In genomic region chr6:35202066-35202546, GRCh38 we compare ENCODE assay signal across 18 cellular contexts. TPM values are rescaled to one million over a fixed set of nuclear protein-coding genes. Genes with fewer than 3 reads are reported as not detected.
DNase-seq lines count a peak whose midpoint lies in the region; ATAC-seq and TF ChIP-seq lines count a peak whose summit lies in the region.
"Had no signal": no experiment of that assay in that cellular context is flagged by ENCODE, and none has a peak within 500 bp of the region (broad histone marks: within the 10 kb centered on the region; RNA-seq: fewer than 3 reads in every experiment).

No MANE protein-coding gene starts in this region.

- peak; percentile 25 for DNase-seq in GDM1 (lab: John Stamatoyannopoulos, UW)
- DNase-seq in LNCaP clone FGC (ENCODE audit: low read depth), result peak; percentile 45
- peak; percentile 75 for DNase-seq in SK-MEL-5 (ENCODE audit: low read depth, low spot score)
- peak; percentile 56 for DNase-seq in left ventricle myocardium superior
- DNase-seq in NCI-H146 treated with DMSO at 0.1 percent for 48 hours (lab: John Stamatoyannopoulos, UW; ENCODE audit: unreplicated experiment), result no peak
- DNase-seq in breast epithelium (ENCODE audit: low spot score in 2 of 2), result no peak
- no peak for DNase-seq in NCI-H146 (lab: John Stamatoyannopoulos, UW)
- DNase-seq: activated CD4-positive, CD25-positive, alpha-beta regulatory T cell; activated naive CD8-positive, alpha-beta T cell treated with anti-CD3 and anti-CD28 coated beads for 36 hours; CD8-positive, alpha-beta memory T cell; mesendoderm; natural killer cell; NCI-H1436 treated with DMSO at 0.1 percent for 48 hours; SIG-M5; transverse colon had no signal

- no peak overlapping the region for H3K27ac ChIP-seq in breast epithelium
- H3K27ac ChIP-seq: parathyroid adenoma, transverse colon had no signal

- no peaks in the 10 kb centered on the region for H3K36me3 ChIP-seq in breast epithelium
- H3K36me3 ChIP-seq: transverse colon had no signal

- peaks cover 0 to 4% of the 10 kb centered on the region in 2 donors for H3K4me1 ChIP-seq in breast epithelium
- H3K4me1 ChIP-seq: parathyroid adenoma had no signal

- no peaks in the 10 kb centered on the region for H3K27me3 ChIP-seq in breast epithelium

- intact Hi-C loops in left ventricle myocardium superior (cut with micrococcal nuclease) (no loop called here), breast epithelium (cut with DNase I; ENCODE audit: low total_unique reads) (loop anchor here (10.0 kb wide), 1 partner anchor 57 kb away; the partner anchor contains the start of gene TCP11)

- TF ChIP-seq POLR2A in breast epithelium (IDR thresholded peaks at IDR 0.05), result no peak

- H3K4me3 ChIP-seq in LNCaP clone FGC (ENCODE audit: low read depth, low read length), result no peak overlapping the region
- H3K4me3 ChIP-seq in breast epithelium, result no peak overlapping the region
- H3K4me3 ChIP-seq: transverse colon had no signal

- ATAC-seq in left ventricle myocardium superior, result peak; percentile 80
- ATAC-seq in GM18870 (IDR thresholded peaks at IDR 0.05; ENCODE audit: unreplicated experiment), result no peak
- ATAC-seq: natural killer cell had no signal

- in situ Hi-C loops in SK-MEL-5 (cut with HindIII; ENCODE audit: low pct_unique_long_range_greater_than_20kb, low sequenced_read_pairs), result no loop called here

- TF ChIP-seq CTCF in LNCaP clone FGC (IDR thresholded peaks at IDR 0.05; ENCODE audit: control insufficient read depth, extremely low read depth, insufficient read depth) (peak; percentile 32; the same call in 1 of the 2 replicates), breast epithelium (IDR thresholded peaks at IDR 0.05) (no peak)

- H3K9me3 ChIP-seq in breast epithelium, result no peaks in the 10 kb centered on the region

RNA-seq across cellular contexts. Expression of gene SCUBE3, which starts 11.7 kb away (rescaled TPM):
- total RNA-seq in SK-MEL-5 (2014; rRNA removed; shearing (Covaris generic)), result 0.50 and 0.80 TPM in 2 replicates
- 0.69 and 1.1 TPM in 2 replicates for polyA plus RNA-seq in SK-MEL-5 (2015; cell fraction: cytosol; rRNA removed)
- 0.99 and 1.5 TPM in 2 replicates for polyA plus RNA-seq in SK-MEL-5 (2015; cell fraction: nucleus; rRNA removed)
- total RNA-seq in left ventricle myocardium superior (3.5 TPM), breast epithelium (under 1 TPM; under 0.01 to 0.33 (median under 0.01) TPM)
- total RNA-seq: activated naive CD8-positive, alpha-beta T cell treated with anti-CD3 and anti-CD28 coated beads for 36 hours; activated T-helper 1 cell treated with anti-CD3 and anti-CD28 coated beads, Interleukin-12 subunit alpha, Interleukin-12 subunit beta, Interleukin-2, Interleukin-4 antibody, amounts not matched to agents 30 ng/mL and 10 ng/mL and 1 ng/mL, durations not matched to agents 14 hours and 24 hours and 36 hours had no signal

RNA-seq across cellular contexts. Expression of gene ZNF76, which starts 57.4 kb away (rescaled TPM):
- total RNA-seq in SK-MEL-5 (2014; rRNA removed; shearing (Covaris generic)), result 10.0 and 12.9 TPM in 2 replicates
- 20.1 and 26.8 TPM in 2 replicates for polyA plus RNA-seq in SK-MEL-5 (2015; cell fraction: cytosol; rRNA removed)
- 101 and 154 TPM in 2 replicates for polyA plus RNA-seq in SK-MEL-5 (2015; cell fraction: nucleus; rRNA removed)
- 44.1 TPM for total RNA-seq in left ventricle myocardium superior
- total RNA-seq in breast epithelium, result 10 to 100 TPM; 32.3 to 53.0 (median 46.9) TPM

Comparison
In these comparisons a context has a peak if more than half of its experiments do, and no peak if none do; other contexts are left out.
1. DNase-seq: peak in GDM1 (single experiment), LNCaP clone FGC (single experiment), SK-MEL-5 (single experiment) and left ventricle myocardium superior (single experiment); none in NCI-H146 treated with DMSO at 0.1 percent for 48 hours (single experiment), breast epithelium (0 of 2) and NCI-H146 (single experiment).